1 cellular context compared by ENCODE assay signal in genomic region chr11:66336234-66337102, GRCh38.
TF ChIP-seq lines count a peak whose summit lies in the region.

Gene RIN1 (minus strand): TSS chr11:66336434. CDS start chr11:66336402, 32 bp downstream.

TF ChIP-seq in HepG2, 621 proteins besides CTCF, POLR2A, EP300 and RAD21 (continued from another document and continues in another):
- TF ChIP-seq ZBTB40 (IDR thresholded peaks at IDR 0.05) (no peak), ZBTB40 (CRISPR knock-in tag; IDR thresholded peaks at IDR 0.05) (peak; percentile 72), ZNF891 (CRISPR knock-in tag; IDR thresholded peaks at IDR 0.05) (peak; percentile 89), KMT2B (CRISPR knock-in tag; IDR thresholded peaks at IDR 0.05) (peak; percentile 67), ZNF674 (CRISPR knock-in tag; IDR thresholded peaks at IDR 0.05; ENCODE audit: low read depth) (no peak), ZNF33A (CRISPR knock-in tag; IDR thresholded peaks at IDR 0.05; ENCODE audit: borderline replicate concordance) (peak; percentile 91; the same call in 1 of the 2 replicates), YEATS2 (CRISPR knock-in tag; IDR thresholded peaks at IDR 0.05; ENCODE audit: borderline replicate concordance) (peak; percentile 87), MAFF (IDR thresholded peaks at IDR 0.05; ENCODE audit: low read depth, low read length) (no peak), ZSCAN21 (CRISPR knock-in tag; IDR thresholded peaks at IDR 0.05; ENCODE audit: borderline replicate concordance) (no peak; the same call in 1 of the 2 replicates), ZSCAN9 (CRISPR knock-in tag; IDR thresholded peaks at IDR 0.05; ENCODE audit: borderline replicate concordance) (0 out of 2 replicates have a peak, but pooled peaks have one; percentile 89), RFX1 (IDR thresholded peaks at IDR 0.05) (peak; percentile 90), ZNF576 (CRISPR knock-in tag; IDR thresholded peaks at IDR 0.05) (no peak), ZNF296 (CRISPR knock-in tag; conservative IDR thresholded peaks at IDR 0.05) (peak; percentile 96), ARNTL (CRISPR knock-in tag; IDR thresholded peaks at IDR 0.05) (peak; percentile 89), ATF1 (CRISPR knock-in tag; IDR thresholded peaks at IDR 0.05) (peak; percentile 70; the same call in 1 of the 2 replicates), ZBTB38 (CRISPR knock-in tag; IDR thresholded peaks at IDR 0.05) (no peak; the same call in 1 of the 2 replicates), SMC3 (IDR thresholded peaks at IDR 0.05; ENCODE audit: low read length) (peak; percentile 77), ZNF503 (CRISPR knock-in tag; IDR thresholded peaks at IDR 0.05) (peak; percentile 79), NCOA2 (CRISPR knock-in tag; IDR thresholded peaks at IDR 0.05) (peak; percentile 53; the same call in 1 of the 2 replicates), ZNF143 (CRISPR knock-in tag; IDR thresholded peaks at IDR 0.05) (peak; percentile 59; the same call in 1 of the 2 replicates), DPF2 (CRISPR knock-in tag; IDR thresholded peaks at IDR 0.05; ENCODE audit: borderline replicate concordance, low read depth) (peak; percentile 39; the same call in 1 of the 2 replicates), HNF4G (IDR thresholded peaks at IDR 0.05; ENCODE audit: borderline replicate concordance, low read depth, low read length) (peak; percentile 57; the same call in 1 of the 2 replicates), HNF4G (CRISPR knock-in tag; IDR thresholded peaks at IDR 0.05; ENCODE audit: borderline replicate concordance, low read depth) (no peak), ZNF12 (CRISPR knock-in tag; IDR thresholded peaks at IDR 0.05) (0 out of 2 replicates have a peak, but pooled peaks have one; percentile 12), HOXA3 (CRISPR knock-in tag; IDR thresholded peaks at IDR 0.05) (peak; percentile 68), HDAC2 (CRISPR knock-in tag; IDR thresholded peaks at IDR 0.05) (peak; percentile 91), MEIS2 (CRISPR knock-in tag; IDR thresholded peaks at IDR 0.05) (peak; percentile 49; the same call in 1 of the 2 replicates), ZNF558 (CRISPR knock-in tag; IDR thresholded peaks at IDR 0.05; ENCODE audit: borderline replicate concordance) (0 out of 2 replicates have a peak, but pooled peaks have one; percentile 61), MIXL1 (CRISPR knock-in tag; IDR thresholded peaks at IDR 0.05) (peak; percentile 82), HINFP (CRISPR knock-in tag; IDR thresholded peaks at IDR 0.05; ENCODE audit: low read depth) (peak; percentile 61; the same call in 1 of the 2 replicates), ZBTB25 (CRISPR knock-in tag; IDR thresholded peaks at IDR 0.05) (peak; percentile 55; the same call in 1 of the 2 replicates), KAT8 (CRISPR knock-in tag; IDR thresholded peaks at IDR 0.05) (peak; percentile 63), ZNF563 (CRISPR knock-in tag; IDR thresholded peaks at IDR 0.05) (peak; percentile 64; the same call in 1 of the 2 replicates), NFKBIZ (CRISPR knock-in tag; IDR thresholded peaks at IDR 0.05) (peak; percentile 40; the same call in 1 of the 2 replicates), FLYWCH1 (CRISPR knock-in tag; IDR thresholded peaks at IDR 0.05) (no peak), PCBP1 (IDR thresholded peaks at IDR 0.05; ENCODE audit: borderline replicate concordance, low read depth, low read length) (peak; percentile 77; the same call in 1 of the 2 replicates), NFYB (CRISPR knock-in tag; IDR thresholded peaks at IDR 0.05) (no peak), KAT7 (CRISPR knock-in tag; IDR thresholded peaks at IDR 0.05; ENCODE audit: borderline replicate concordance) (peak; percentile 52; the same call in 1 of the 2 replicates), BHLHE40 (IDR thresholded peaks at IDR 0.05; ENCODE audit: low read length) (peak; percentile 52), MAX (IDR thresholded peaks at IDR 0.05) (peak; percentile 93), GPBP1L1 (CRISPR knock-in tag; IDR thresholded peaks at IDR 0.05) (no peak), ZBTB21 (CRISPR knock-in tag; IDR thresholded peaks at IDR 0.05) (no peak), ZNF639 (CRISPR knock-in tag; conservative IDR thresholded peaks at IDR 0.05) (peak; percentile 67; the same call in 1 of the 2 replicates), SOX5 (CRISPR knock-in tag; IDR thresholded peaks at IDR 0.05; ENCODE audit: borderline replicate concordance) (peak; percentile 64), ELF1 (CRISPR knock-in tag; IDR thresholded peaks at IDR 0.05) (peak; percentile 66), ZNF446 (CRISPR knock-in tag; IDR thresholded peaks at IDR 0.05) (0 out of 2 replicates have a peak, but pooled peaks have one; percentile 24), FOXA1 (IDR thresholded peaks at IDR 0.05) (no peak), FOXA1 (CRISPR knock-in tag; IDR thresholded peaks at IDR 0.05) (no peak)
